1 cellular context compared by ENCODE assay signal in the genomic region with DNA sequence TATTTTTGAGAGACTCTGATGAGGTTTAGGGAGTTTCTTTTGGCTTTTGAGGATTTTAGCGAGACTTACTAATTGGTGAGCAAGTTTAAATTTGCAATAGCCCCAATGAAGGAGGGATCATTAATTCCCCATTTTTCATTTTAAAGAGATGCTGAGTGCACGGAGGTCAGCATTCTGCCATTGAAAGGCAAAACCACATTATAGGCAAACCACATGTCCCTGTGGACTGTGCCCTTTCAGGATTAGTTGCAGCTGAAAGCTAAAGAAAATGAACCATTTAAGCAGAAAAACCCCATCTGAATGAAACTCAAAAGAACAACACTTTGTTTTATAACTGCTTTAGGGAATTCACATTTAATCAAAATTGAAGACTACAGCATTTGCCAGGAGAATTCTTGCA.
TF ChIP-seq lines count a peak whose summit lies in the region.

No MANE protein-coding gene starts in this region.

TF ChIP-seq in GM12878, 131 proteins besides CTCF, POLR2A, EP300 and RAD21 (continued from another document):
- TF ChIP-seq, protein P1, sequence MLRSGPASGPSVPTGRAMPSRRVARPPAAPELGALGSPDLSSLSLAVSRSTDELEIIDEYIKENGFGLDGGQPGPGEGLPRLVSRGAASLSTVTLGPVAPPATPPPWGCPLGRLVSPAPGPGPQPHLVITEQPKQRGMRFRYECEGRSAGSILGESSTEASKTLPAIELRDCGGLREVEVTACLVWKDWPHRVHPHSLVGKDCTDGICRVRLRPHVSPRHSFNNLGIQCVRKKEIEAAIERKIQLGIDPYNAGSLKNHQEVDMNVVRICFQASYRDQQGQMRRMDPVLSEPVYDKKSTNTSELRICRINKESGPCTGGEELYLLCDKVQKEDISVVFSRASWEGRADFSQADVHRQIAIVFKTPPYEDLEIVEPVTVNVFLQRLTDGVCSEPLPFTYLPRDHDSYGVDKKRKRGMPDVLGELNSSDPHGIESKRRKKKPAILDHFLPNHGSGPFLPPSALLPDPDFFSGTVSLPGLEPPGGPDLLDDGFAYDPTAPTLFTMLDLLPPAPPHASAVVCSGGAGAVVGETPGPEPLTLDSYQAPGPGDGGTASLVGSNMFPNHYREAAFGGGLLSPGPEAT (IDR thresholded peaks at IDR 0.05; ENCODE audit: low read depth) = peak; percentile 37; the same call in 1 of the 2 replicates
- no peak for TF ChIP-seq CHD1 (IDR thresholded peaks at IDR 0.05; ENCODE audit: low read depth, low read length)
- TF ChIP-seq, protein P2, sequence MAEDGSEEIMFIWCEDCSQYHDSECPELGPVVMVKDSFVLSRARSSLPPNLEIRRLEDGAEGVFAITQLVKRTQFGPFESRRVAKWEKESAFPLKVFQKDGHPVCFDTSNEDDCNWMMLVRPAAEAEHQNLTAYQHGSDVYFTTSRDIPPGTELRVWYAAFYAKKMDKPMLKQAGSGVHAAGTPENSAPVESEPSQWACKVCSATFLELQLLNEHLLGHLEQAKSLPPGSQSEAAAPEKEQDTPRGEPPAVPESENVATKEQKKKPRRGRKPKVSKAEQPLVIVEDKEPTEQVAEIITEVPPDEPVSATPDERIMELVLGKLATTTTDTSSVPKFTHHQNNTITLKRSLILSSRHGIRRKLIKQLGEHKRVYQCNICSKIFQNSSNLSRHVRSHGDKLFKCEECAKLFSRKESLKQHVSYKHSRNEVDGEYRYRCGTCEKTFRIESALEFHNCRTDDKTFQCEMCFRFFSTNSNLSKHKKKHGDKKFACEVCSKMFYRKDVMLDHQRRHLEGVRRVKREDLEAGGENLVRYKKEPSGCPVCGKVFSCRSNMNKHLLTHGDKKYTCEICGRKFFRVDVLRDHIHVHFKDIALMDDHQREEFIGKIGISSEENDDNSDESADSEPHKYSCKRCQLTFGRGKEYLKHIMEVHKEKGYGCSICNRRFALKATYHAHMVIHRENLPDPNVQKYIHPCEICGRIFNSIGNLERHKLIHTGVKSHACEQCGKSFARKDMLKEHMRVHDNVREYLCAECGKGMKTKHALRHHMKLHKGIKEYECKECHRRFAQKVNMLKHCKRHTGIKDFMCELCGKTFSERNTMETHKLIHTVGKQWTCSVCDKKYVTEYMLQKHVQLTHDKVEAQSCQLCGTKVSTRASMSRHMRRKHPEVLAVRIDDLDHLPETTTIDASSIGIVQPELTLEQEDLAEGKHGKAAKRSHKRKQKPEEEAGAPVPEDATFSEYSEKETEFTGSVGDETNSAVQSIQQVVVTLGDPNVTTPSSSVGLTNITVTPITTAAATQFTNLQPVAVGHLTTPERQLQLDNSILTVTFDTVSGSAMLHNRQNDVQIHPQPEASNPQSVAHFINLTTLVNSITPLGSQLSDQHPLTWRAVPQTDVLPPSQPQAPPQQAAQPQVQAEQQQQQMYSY (CRISPR knock-in tag; IDR thresholded peaks at IDR 0.05) = no peak
- no peak for TF ChIP-seq PAX5 (IDR thresholded peaks at IDR 0.05; ENCODE audit: borderline replicate concordance, low read depth, low read length)
- TF ChIP-seq, protein P3, sequence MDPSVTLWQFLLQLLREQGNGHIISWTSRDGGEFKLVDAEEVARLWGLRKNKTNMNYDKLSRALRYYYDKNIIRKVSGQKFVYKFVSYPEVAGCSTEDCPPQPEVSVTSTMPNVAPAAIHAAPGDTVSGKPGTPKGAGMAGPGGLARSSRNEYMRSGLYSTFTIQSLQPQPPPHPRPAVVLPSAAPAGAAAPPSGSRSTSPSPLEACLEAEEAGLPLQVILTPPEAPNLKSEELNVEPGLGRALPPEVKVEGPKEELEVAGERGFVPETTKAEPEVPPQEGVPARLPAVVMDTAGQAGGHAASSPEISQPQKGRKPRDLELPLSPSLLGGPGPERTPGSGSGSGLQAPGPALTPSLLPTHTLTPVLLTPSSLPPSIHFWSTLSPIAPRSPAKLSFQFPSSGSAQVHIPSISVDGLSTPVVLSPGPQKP (IDR thresholded peaks at IDR 0.05; ENCODE audit: low read depth, low read length) = no peak
- no peak for TF ChIP-seq SIX5 (IDR thresholded peaks at IDR 0.05; ENCODE audit: low read depth, low read length, severe bottlenecking)
- TF ChIP-seq, protein P4, sequence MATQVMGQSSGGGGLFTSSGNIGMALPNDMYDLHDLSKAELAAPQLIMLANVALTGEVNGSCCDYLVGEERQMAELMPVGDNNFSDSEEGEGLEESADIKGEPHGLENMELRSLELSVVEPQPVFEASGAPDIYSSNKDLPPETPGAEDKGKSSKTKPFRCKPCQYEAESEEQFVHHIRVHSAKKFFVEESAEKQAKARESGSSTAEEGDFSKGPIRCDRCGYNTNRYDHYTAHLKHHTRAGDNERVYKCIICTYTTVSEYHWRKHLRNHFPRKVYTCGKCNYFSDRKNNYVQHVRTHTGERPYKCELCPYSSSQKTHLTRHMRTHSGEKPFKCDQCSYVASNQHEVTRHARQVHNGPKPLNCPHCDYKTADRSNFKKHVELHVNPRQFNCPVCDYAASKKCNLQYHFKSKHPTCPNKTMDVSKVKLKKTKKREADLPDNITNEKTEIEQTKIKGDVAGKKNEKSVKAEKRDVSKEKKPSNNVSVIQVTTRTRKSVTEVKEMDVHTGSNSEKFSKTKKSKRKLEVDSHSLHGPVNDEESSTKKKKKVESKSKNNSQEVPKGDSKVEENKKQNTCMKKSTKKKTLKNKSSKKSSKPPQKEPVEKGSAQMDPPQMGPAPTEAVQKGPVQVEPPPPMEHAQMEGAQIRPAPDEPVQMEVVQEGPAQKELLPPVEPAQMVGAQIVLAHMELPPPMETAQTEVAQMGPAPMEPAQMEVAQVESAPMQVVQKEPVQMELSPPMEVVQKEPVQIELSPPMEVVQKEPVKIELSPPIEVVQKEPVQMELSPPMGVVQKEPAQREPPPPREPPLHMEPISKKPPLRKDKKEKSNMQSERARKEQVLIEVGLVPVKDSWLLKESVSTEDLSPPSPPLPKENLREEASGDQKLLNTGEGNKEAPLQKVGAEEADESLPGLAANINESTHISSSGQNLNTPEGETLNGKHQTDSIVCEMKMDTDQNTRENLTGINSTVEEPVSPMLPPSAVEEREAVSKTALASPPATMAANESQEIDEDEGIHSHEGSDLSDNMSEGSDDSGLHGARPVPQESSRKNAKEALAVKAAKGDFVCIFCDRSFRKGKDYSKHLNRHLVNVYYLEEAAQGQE (IDR thresholded peaks at IDR 0.05; ENCODE audit: low read depth, low read length) = no peak
- no peak for TF ChIP-seq CREM (IDR thresholded peaks at IDR 0.05; ENCODE audit: low read depth)
- peak; percentile 75 for TF ChIP-seq BMI1 (IDR thresholded peaks at IDR 0.05; ENCODE audit: borderline replicate concordance)
- TF ChIP-seq EGR1 (IDR thresholded peaks at IDR 0.05; ENCODE audit: borderline replicate concordance in 1 of 2, low read depth in 2 of 2, low read length in 2 of 2) = no peak
TF ChIP-seq in GM12878: peak in this region for 15.
